Comparison of ENCODE assay signal across 9 cellular contexts in the genomic region with DNA sequence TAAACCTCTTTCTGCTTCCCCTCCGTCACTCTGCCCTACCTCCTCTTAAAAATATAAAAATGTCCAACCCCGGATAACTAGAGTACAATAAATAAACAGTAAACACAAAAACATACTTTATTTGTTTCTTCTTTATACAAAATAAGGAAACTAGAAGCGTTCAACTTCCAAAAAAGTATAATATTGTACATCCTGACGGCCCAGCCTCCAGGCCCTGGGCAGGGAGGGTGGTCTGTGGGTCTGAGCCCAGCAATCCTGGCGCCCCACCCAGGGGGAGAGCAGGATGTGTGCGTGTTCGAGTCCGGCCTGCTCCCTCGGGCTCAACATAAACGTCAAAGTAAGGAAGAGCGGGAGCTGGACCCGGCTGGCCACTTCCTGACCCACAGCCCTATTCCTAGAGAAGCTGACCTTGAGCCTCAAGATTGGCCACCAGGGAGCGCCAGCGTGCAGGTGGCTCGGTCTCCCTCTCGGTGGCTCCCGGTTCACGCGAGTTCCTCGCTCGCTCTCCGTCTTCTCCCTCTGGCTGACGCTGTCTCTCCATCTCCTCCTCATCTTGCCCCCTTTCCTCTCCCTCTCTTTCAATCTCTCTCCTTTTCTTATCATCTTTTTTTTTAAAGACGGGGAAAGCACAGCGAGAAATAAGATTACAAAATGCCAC. TPM values are rescaled to one million over a fixed set of nuclear protein-coding genes. Genes with fewer than 3 reads are reported as not detected.
A peak's percentile ranks its signal among the peaks of the same experiment; 100 is the strongest.
DNase-seq lines count a peak whose midpoint lies in the region; ATAC-seq and TF ChIP-seq lines count a peak whose summit lies in the region.
"Had no signal": no experiment of that assay in that cellular context is flagged by ENCODE, and none has a peak within 500 bp of the region (broad histone marks: within the 10 kb centered on the region; RNA-seq: fewer than 3 reads in every experiment).

No MANE protein-coding gene starts in this region.

- in situ Hi-C loops in transverse colon (cut with MboI; ENCODE audit: low pct_ligation_motif_present in 1 of 4, low pct_unique_long_range_greater_than_20kb in 1 of 4, low sequenced_read_pairs in 3 of 4) = loop anchor here in 2 of 4 donors (25.0 kb wide), 1 partner anchor 450 kb away; no protein-coding TSS in a partner anchor

- DNase-seq in EL = peak; percentile 79
- peak; percentile 65 for DNase-seq in LHCN-M2 (ENCODE audit: low read depth)
- peak; percentile 70 to 78 for DNase-seq in SJSA1 (ENCODE audit: low read depth in 1 of 2, low spot score in 2 of 2)
- DNase-seq in activated naive CD4-positive, alpha-beta T cell treated with anti-CD3 and anti-CD28 coated beads for 36 hours = peak; percentile 85
- peak; percentile 93 for DNase-seq in glutamatergic neuron
- peak; percentile 35 to 94 (median 75) for DNase-seq in posterior cingulate gyrus
- peak; percentile 81 for DNase-seq in transverse colon

- no peaks in the 10 kb centered on the region for H3K36me3 ChIP-seq in SJSA1
- no peaks in the 10 kb centered on the region for H3K36me3 ChIP-seq in transverse colon

- ATAC-seq in GM18861 (IDR thresholded peaks at IDR 0.05; ENCODE audit: unreplicated experiment) = no peak

- H3K4me3 Mint-ChIP-seq in activated naive CD4-positive, alpha-beta T cell treated with anti-CD3 and anti-CD28 coated beads for 36 hours = peak overlapping the region; percentile 68
- peak overlapping the region; percentile 53 for H3K4me3 Mint-ChIP-seq in glutamatergic neuron (ENCODE audit: unreplicated experiment)

- 0 out of 2 replicates have a peak, but pooled peaks cover 3% of the 10 kb centered on the region for H3K9me3 ChIP-seq in SJSA1 (replicated peaks)
- no peaks in the 10 kb centered on the region for H3K9me3 ChIP-seq in transverse colon

- no peak for TF ChIP-seq POLR2A in transverse colon (IDR thresholded peaks at IDR 0.05)

- H3K4me3 ChIP-seq in SJSA1 (no peak overlapping the region), transverse colon (peak overlapping the region in 1 of 4 donors; percentile 45)

- H3K9me3 Mint-ChIP-seq in activated naive CD4-positive, alpha-beta T cell treated with anti-CD3 and anti-CD28 coated beads for 36 hours = no peaks in the 10 kb centered on the region
- peaks cover 9% of the 10 kb centered on the region for H3K9me3 Mint-ChIP-seq in glutamatergic neuron (ENCODE audit: unreplicated experiment)

- H3K27ac ChIP-seq in SJSA1 (no peak overlapping the region), transverse colon (no peak overlapping the region)

- H3K27me3 Mint-ChIP-seq in activated naive CD4-positive, alpha-beta T cell treated with anti-CD3 and anti-CD28 coated beads for 36 hours (ENCODE audit: low read depth) = peaks cover 50% of the 10 kb centered on the region
- H3K27me3 Mint-ChIP-seq in glutamatergic neuron (ENCODE audit: unreplicated experiment) = peaks cover 28% of the 10 kb centered on the region

- CTCF ChIA-PET in activated naive CD4-positive, alpha-beta T cell treated with anti-CD3 and anti-CD28 coated beads for 36 hours (lab: Charles Lee) = interaction anchor here (0.7 to 3.1 kb wide), 8 partner anchors 9 to 505 kb away, joined by 3 to 10 read pairs (median 4); no protein-coding TSS in a partner anchor

- 9 to 27% methylated on average over 7 to 24 of the region's 25 CpGs for WGBS in transverse colon (ENCODE audit: low coverage in 1 of 2), 2 donors

- H3K4me1 Mint-ChIP-seq in activated naive CD4-positive, alpha-beta T cell treated with anti-CD3 and anti-CD28 coated beads for 36 hours (ENCODE audit: low read depth) = peaks cover 23% of the 10 kb centered on the region
- H3K4me1 Mint-ChIP-seq in glutamatergic neuron (ENCODE audit: low read depth, unreplicated experiment) = peaks cover 14% of the 10 kb centered on the region

- no peak for TF ChIP-seq EP300 in transverse colon (IDR thresholded peaks at IDR 0.05; ENCODE audit: low read depth)

- TF ChIP-seq CTCF in glutamatergic neuron (IDR thresholded peaks at IDR 0.05; ENCODE audit: partially characterized antibody, unreplicated experiment) = peak; percentile 77
- TF ChIP-seq CTCF in transverse colon (IDR thresholded peaks at IDR 0.05) = peak; percentile 61 to 87 (median 76)

- peaks cover 17% of the 10 kb centered on the region for H3K4me1 ChIP-seq in SJSA1 (replicated peaks)
- H3K4me1 ChIP-seq in transverse colon = peaks cover 8 to 38% (median 33%) of the 10 kb centered on the region in 4 donors

- H3K27ac Mint-ChIP-seq in activated naive CD4-positive, alpha-beta T cell treated with anti-CD3 and anti-CD28 coated beads for 36 hours = no peak overlapping the region
- no peak overlapping the region for H3K27ac Mint-ChIP-seq in glutamatergic neuron (ENCODE audit: unreplicated experiment)

- intact Hi-C loops in activated naive CD4-positive, alpha-beta T cell treated with anti-CD3 and anti-CD28 coated beads for 36 hours (cut with micrococcal nuclease) = loop anchor here (1.0 to 10.0 kb wide), 2 partner anchors 273 to 450 kb away; no protein-coding TSS in a partner anchor
- intact Hi-C loops in posterior cingulate gyrus (cut with DNase I) (loop anchor here (1.0 kb wide), 1 partner anchor 450 kb away; no protein-coding TSS in a partner anchor), transverse colon (cut with DNase I; ENCODE audit: low total_unique reads) (loop anchor here (10.0 kb wide), 1 partner anchor 453 kb away; no protein-coding TSS in a partner anchor)

- H3K27me3 ChIP-seq in SJSA1 (replicated peaks) (peaks cover 71% of the 10 kb centered on the region), transverse colon (peaks cover 100% of the 10 kb centered on the region)

- no peaks in the 10 kb centered on the region for H3K36me3 Mint-ChIP-seq in activated naive CD4-positive, alpha-beta T cell treated with anti-CD3 and anti-CD28 coated beads for 36 hours (ENCODE audit: low read depth)
- peaks cover 6% of the 10 kb centered on the region for H3K36me3 Mint-ChIP-seq in glutamatergic neuron (ENCODE audit: unreplicated experiment)

RNA-seq across cellular contexts. Expression of gene LHX5, which starts 9.4 kb away (rescaled TPM):
- not detected in 2 replicates for total RNA-seq in LHCN-M2 (2014; rRNA removed)
- 0.02 TPM for polyA plus RNA-seq in LHCN-M2 (2012)
- total RNA-seq in SJSA1 (2014; rRNA removed; shearing (Covaris generic)) = not detected in 2 replicates
- total RNA-seq in activated naive CD4-positive, alpha-beta T cell treated with anti-CD3 and anti-CD28 coated beads for 36 hours = not detected
- total RNA-seq in glutamatergic neuron (ENCODE audit: unreplicated experiment) = 3.1 TPM
- not detected for total RNA-seq in transverse colon
- polyA plus RNA-seq: esophagus had no signal

RNA-seq across cellular contexts. Expression of gene SDSL, which starts 40.1 kb away (rescaled TPM):
- total RNA-seq in LHCN-M2 (2014; rRNA removed) = 6.5 and 8.3 TPM in 2 replicates
- 19.6 TPM for polyA plus RNA-seq in LHCN-M2 (2012)
- total RNA-seq in SJSA1 (2014; rRNA removed; shearing (Covaris generic)) = 2.7 and 7.7 TPM in 2 replicates
- total RNA-seq in activated naive CD4-positive, alpha-beta T cell treated with anti-CD3 and anti-CD28 coated beads for 36 hours = not detected
- total RNA-seq in glutamatergic neuron (ENCODE audit: unreplicated experiment) = 0.74 TPM
- total RNA-seq in transverse colon = 10 to 100 TPM in 3 of 4 donors, 1 to 10 TPM in 1; 7.4 to 16.8 (median 13.1) TPM

RNA-seq across cellular contexts. Expression of gene SDS, which starts 58.6 kb away (rescaled TPM):
- not detected in 2 replicates for total RNA-seq in LHCN-M2 (2014; rRNA removed)
- polyA plus RNA-seq in LHCN-M2 (2012) = not detected
- total RNA-seq in SJSA1 (2014; rRNA removed; shearing (Covaris generic)) = not detected in 2 replicates
- total RNA-seq in activated naive CD4-positive, alpha-beta T cell treated with anti-CD3 and anti-CD28 coated beads for 36 hours = not detected
- not detected for total RNA-seq in glutamatergic neuron (ENCODE audit: unreplicated experiment)
- 1 to 10 TPM in 3 of 4 donors, not detected in 1; 1.2 to 7.1 (median 5.7) TPM for total RNA-seq in transverse colon
